Comparison of ENCODE assay signal across 8 cellular contexts in the genomic region with DNA sequence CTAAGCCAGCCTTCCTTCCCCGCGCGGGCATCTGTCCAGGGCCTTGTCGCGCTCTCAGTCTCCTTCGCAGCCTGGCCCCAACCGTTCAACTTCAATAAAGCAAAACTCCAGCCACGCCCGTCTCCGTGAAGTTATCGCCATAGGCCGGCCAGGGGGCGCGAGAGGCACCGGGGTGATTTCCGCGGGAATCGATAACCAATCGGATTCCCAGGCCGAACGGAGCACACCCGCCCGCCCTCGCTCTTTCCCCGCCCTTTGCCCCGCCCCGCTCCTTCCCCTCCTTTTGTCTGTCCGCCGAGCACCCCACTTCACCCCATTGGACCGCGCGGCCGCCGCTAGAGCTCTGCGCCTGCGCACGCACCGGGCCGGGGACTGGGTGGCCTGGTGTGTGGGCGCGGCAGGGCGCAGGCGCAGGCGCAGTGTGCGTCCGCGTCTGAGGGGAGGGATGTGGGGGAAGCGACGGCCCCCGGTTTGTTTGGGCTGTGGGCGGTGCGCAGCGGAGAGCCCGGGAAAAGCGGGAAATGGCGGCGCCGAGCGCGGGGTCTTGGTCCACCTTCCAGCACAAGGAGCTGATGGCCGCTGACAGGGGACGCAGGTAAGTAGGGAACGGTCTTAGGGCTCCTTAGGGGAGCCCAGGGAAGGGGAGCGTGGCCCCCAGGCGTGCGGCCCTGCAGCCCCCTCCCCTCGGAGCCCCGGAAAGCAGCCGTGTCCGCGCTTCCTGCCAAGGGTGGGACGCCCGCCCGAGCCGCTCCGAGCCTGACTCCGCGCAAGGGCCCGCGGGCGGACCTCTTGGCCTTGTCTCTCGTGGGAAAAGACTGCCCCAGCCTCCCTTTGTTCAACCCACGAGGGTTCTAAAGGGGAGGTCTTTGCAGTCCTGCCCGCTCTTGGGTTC. TPM values are rescaled to one million over a fixed set of nuclear protein-coding genes. Genes with fewer than 3 reads are reported as not detected.
A peak's percentile ranks its signal among the peaks of the same experiment; 100 is the strongest.
DNase-seq lines count a peak whose midpoint lies in the region; ATAC-seq and TF ChIP-seq lines count a peak whose summit lies in the region.

A gene (plus strand): TSS at position 417 of the 892 bp plus-strand sequence. CDS start 105 bp downstream, at position 522.

- H3K36me3 ChIP-seq in thoracic aorta = peaks cover 11% of the 10 kb centered on the region

- peaks cover 5% of the 10 kb centered on the region for H3K36me3 Mint-ChIP-seq in activated naive CD8-positive, alpha-beta T cell
- H3K36me3 Mint-ChIP-seq in glutamatergic neuron (ENCODE audit: unreplicated experiment) (peaks cover 10% of the 10 kb centered on the region), osteocyte (ENCODE audit: unreplicated experiment) (peaks cover 14% of the 10 kb centered on the region)

- H3K4me3 Mint-ChIP-seq in activated naive CD8-positive, alpha-beta T cell = peak within 1 kb of the TSS; percentile 98
- H3K4me3 Mint-ChIP-seq in glutamatergic neuron (ENCODE audit: unreplicated experiment) (peak within 1 kb of the TSS; percentile 90), osteocyte (ENCODE audit: unreplicated experiment) (peak within 1 kb of the TSS; percentile 87)

- TF ChIP-seq CTCF in GM12865 (IDR thresholded peaks at IDR 0.05; ENCODE audit: insufficient read depth, low read depth, low read length, missing control alignments) (peak; percentile 13), glutamatergic neuron (IDR thresholded peaks at IDR 0.05; ENCODE audit: partially characterized antibody, unreplicated experiment) (peak; percentile 36), osteocyte (IDR thresholded peaks at IDR 0.05) (peak; percentile 51), thoracic aorta (IDR thresholded peaks at IDR 0.05) (peak; percentile 17)

- H3K4me1 ChIP-seq in thoracic aorta (ENCODE audit: control insufficient read depth in 1 of 2, low read depth in 2 of 2) = peaks cover 18 to 31% of the 10 kb centered on the region in 2 donors

- DNase-seq in GM12865 (ENCODE audit: low read depth) (peak; percentile 99), NCI-H1105 treated with DMSO at 0.1 percent for 48 hours (lab: John Stamatoyannopoulos, UW) (peak; percentile 91), SKM-1 treated with dmso at 0.1 percent for 144 hours (lab: John Stamatoyannopoulos, UW; ENCODE audit: unreplicated experiment) (peak; percentile 92), glutamatergic neuron (peak; percentile 99), osteocyte (ENCODE audit: extremely low spot score, unreplicated experiment) (peak; percentile 99), thoracic aorta (ENCODE audit: low spot score) (peak; percentile 96)

- H3K4me3 ChIP-seq in GM12865 (ENCODE audit: low read depth, low read length) (peak within 1 kb of the TSS; percentile 78), thoracic aorta (peak within 1 kb of the TSS; percentile 94)

- no peaks in the 10 kb centered on the region for H3K9me3 ChIP-seq in thoracic aorta

- H3K27ac ChIP-seq in thoracic aorta = peak within 1 kb of the TSS; percentile 89 to 94

- H3K4me1 Mint-ChIP-seq in activated naive CD8-positive, alpha-beta T cell (ENCODE audit: low read depth) = peaks cover 59% of the 10 kb centered on the region
- H3K4me1 Mint-ChIP-seq in glutamatergic neuron (ENCODE audit: low read depth, unreplicated experiment) (peaks cover 23% of the 10 kb centered on the region), osteocyte (ENCODE audit: unreplicated experiment) (peaks cover 38% of the 10 kb centered on the region)

- H3K27me3 ChIP-seq in thoracic aorta (replicated peaks; ENCODE audit: insufficient read depth) = no peaks in the 10 kb centered on the region

- no peaks in the 10 kb centered on the region for H3K9me3 Mint-ChIP-seq in activated naive CD8-positive, alpha-beta T cell (ENCODE audit: low read depth)
- peaks cover 9% of the 10 kb centered on the region for H3K9me3 Mint-ChIP-seq in glutamatergic neuron (ENCODE audit: unreplicated experiment)
- no peaks in the 10 kb centered on the region for H3K9me3 Mint-ChIP-seq in osteocyte (ENCODE audit: unreplicated experiment)

- ATAC-seq in HG02678 (IDR thresholded peaks at IDR 0.05; ENCODE audit: unreplicated experiment) = peak; percentile 89
- ATAC-seq in thoracic aorta (ENCODE audit: insufficient number of reproducible peaks, low FRiP score, low read depth) = peak; percentile 89

- H3K27ac Mint-ChIP-seq in activated naive CD8-positive, alpha-beta T cell = peak within 1 kb of the TSS; percentile 96
- H3K27ac Mint-ChIP-seq in glutamatergic neuron (ENCODE audit: unreplicated experiment) = peak within 1 kb of the TSS; percentile 96
- peak within 1 kb of the TSS; percentile 90 for H3K27ac Mint-ChIP-seq in osteocyte (ENCODE audit: unreplicated experiment)

- H3K27me3 Mint-ChIP-seq in activated naive CD8-positive, alpha-beta T cell = no peaks in the 10 kb centered on the region
- peaks cover 14% of the 10 kb centered on the region for H3K27me3 Mint-ChIP-seq in glutamatergic neuron (ENCODE audit: unreplicated experiment)
- H3K27me3 Mint-ChIP-seq in osteocyte (ENCODE audit: unreplicated experiment) = no peaks in the 10 kb centered on the region

RNA-seq across cellular contexts. Expression of the gene that starts here (rescaled TPM):
- 59.2 TPM for total RNA-seq in glutamatergic neuron (ENCODE audit: unreplicated experiment)
- total RNA-seq in osteocyte = 47.5 and 51.4 TPM in 2 replicates
- total RNA-seq in thoracic aorta = 10 to 100 TPM; 12.3 to 13.4 TPM

Comparison
In these comparisons a context has a peak if more than half of its experiments do, and no peak if none do; other contexts are left out.
1. Peak in every context shown above with its lines: DNase-seq, ATAC-seq, H3K4me3 ChIP-seq and H3K27ac ChIP-seq.